27 cellular contexts compared by ENCODE assay signal in the genomic region with DNA sequence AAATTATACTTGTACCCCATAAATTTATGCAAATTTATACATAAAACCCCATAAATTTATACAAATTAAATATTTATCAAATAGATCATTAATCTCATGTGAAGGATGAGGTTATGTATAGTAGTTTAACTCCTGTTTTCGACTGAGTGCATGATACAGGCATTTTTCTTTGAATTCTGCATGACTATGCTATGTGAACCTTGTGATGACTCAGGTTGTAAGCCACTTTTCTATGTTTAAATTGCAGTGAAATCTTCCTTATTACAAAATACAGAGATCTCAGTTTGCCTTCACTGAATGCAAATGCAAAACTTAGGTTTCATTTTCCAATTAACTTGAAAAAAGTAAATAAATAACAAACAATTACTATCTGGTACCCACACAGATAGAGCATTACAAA.
DNase-seq lines count a peak whose midpoint lies in the region; ATAC-seq, FAIRE-seq and TF ChIP-seq lines count a peak whose summit lies in the region.
"Had no signal": no experiment of that assay in that cellular context is flagged by ENCODE, and none has a peak within 500 bp of the region (broad histone marks: within the 10 kb centered on the region; RNA-seq: fewer than 3 reads in every experiment).

No MANE protein-coding gene starts in this region.

- no peaks in the 10 kb centered on the region for H3K79me2 ChIP-seq in SK-N-SH (ENCODE audit: insufficient read depth)

- H3K4me3 ChIP-seq in SK-N-SH (ENCODE audit: low read depth in 2 of 2, low read length in 1 of 2), result no peak overlapping the region
- no peak overlapping the region for H3K4me3 ChIP-seq in fibroblast of the aortic adventitia (ENCODE audit: low read depth, low read length)
- H3K4me3 ChIP-seq in ovary, result no peak overlapping the region
- H3K4me3 ChIP-seq: lower lobe of right lung, sigmoid colon, stomach, tibial nerve had no signal

- POLR2A ChIA-PET in SK-N-SH (lab: Yijun Ruan, JAX), result no interaction called here

- TF ChIP-seq EP300 in SK-N-SH (IDR thresholded peaks at IDR 0.05; ENCODE audit: borderline replicate concordance in 1 of 2, low read depth in 1 of 2, low read length in 1 of 2) (no peak), ovary (IDR thresholded peaks at IDR 0.05) (no peak)

- DNase-seq in SK-N-SH (no peak), amniotic stem cell (lab: John Stamatoyannopoulos, UW) (peak; percentile 36), fibroblast of the aortic adventitia (ENCODE audit: low read depth) (peak; percentile 18), H54 (ENCODE audit: insufficient read length, low spot score) (no peak), ovary (no peak)
- no peak for DNase-seq in stimulated activated CD4-positive, alpha-beta T cell treated with anti-CD3 and anti-CD28 coated beads, Interleukin-2, amount 100 ng/mL, for 48 hours
- DNase-seq: activated CD4-positive, alpha-beta T cell treated with anti-CD3 and anti-CD28 coated beads, Interleukin-2, amount 50 U/mL, for 4 hours; activated CD8-positive, alpha-beta memory T cell treated with anti-CD3 and anti-CD28 coated beads, Interleukin-2, amount 50 U/mL, for 4 hours; CD8-positive, alpha-beta memory T cell; cerebellar nuclear complex; DMS153; erythroblast; GDM1; GOT3; lower lobe of right lung; NCI-H1048; NCI-H1930; NCI-H748 treated with DMSO at 0.1 percent for 48 hours; sigmoid colon; stomach; T-helper 9 cell had no signal

- H3K9me3 ChIP-seq in SK-N-SH, result no peaks in the 10 kb centered on the region; the same call in 1 of the 2 replicates
- no peaks in the 10 kb centered on the region for H3K9me3 ChIP-seq in ovary
- H3K9me3 ChIP-seq: lower lobe of right lung, sigmoid colon, stomach, tibial nerve had no signal

- no peak overlapping the region for H3K4me2 ChIP-seq in SK-N-SH

- no peak overlapping the region for H3K9ac ChIP-seq in SK-N-SH

- no peak overlapping the region for H2AFZ ChIP-seq in SK-N-SH (ENCODE audit: low read depth)

- no peak for TF ChIP-seq POLR2A in H54 (IDR thresholded peaks at IDR 0.05; ENCODE audit: low read depth, low read length)
- TF ChIP-seq POLR2A in ovary (IDR thresholded peaks at IDR 0.05), result no peak

- intact Hi-C loops in ovary (cut with DNase I), result no loop called here

- no peaks in the 10 kb centered on the region for H3K36me3 ChIP-seq in SK-N-SH (replicated peaks in 1 of 2; ENCODE audit: control insufficient read depth in 1 of 2, insufficient read depth in 2 of 2, low read length in 1 of 2)
- H3K36me3 ChIP-seq in ovary, result no peaks in the 10 kb centered on the region
- H3K36me3 ChIP-seq: lower lobe of right lung, sigmoid colon, stomach, tibial nerve had no signal

- no peak for TF ChIP-seq RAD21 in SK-N-SH (IDR thresholded peaks at IDR 0.05; ENCODE audit: low read length)

- TF ChIP-seq CTCF in SK-N-SH (IDR thresholded peaks at IDR 0.05) (no peak), fibroblast of the aortic adventitia (IDR thresholded peaks at IDR 0.05; ENCODE audit: insufficient read depth, low read length) (no peak), ovary (IDR thresholded peaks at IDR 0.05) (no peak)

- ATAC-seq in SK-N-SH treated with all-trans-retinoic acid at 6 μM for 48 hours (peak; percentile 40; the same call in 2 of the 3 replicates), GM19395 (IDR thresholded peaks at IDR 0.05; ENCODE audit: unreplicated experiment) (no peak)
- ATAC-seq: lower lobe of right lung, WTC11 had no signal

- H3K27ac ChIP-seq in SK-N-SH (ENCODE audit: low read depth in 2 of 2, low read length in 1 of 2) (no peak overlapping the region), ovary (no peak overlapping the region)
- H3K27ac ChIP-seq: 22Rv1, lower lobe of right lung, sigmoid colon, stomach, tibial nerve had no signal

- WGBS in SK-N-SH (ENCODE audit: low lambda C conversion rate), result 41% methylated on average over 1 of the region's 1 CpG
- WGBS in ovary, 3 donors, result 78 to 83% (median 82%) methylated on average over 1 of the region's 1 CpG

- CTCF ChIA-PET in SK-N-SH (lab: Yijun Ruan, JAX), result no interaction called here

- H3K27me3 ChIP-seq in SK-N-SH (ENCODE audit: insufficient read depth) (no peaks in the 10 kb centered on the region), ovary (no peaks in the 10 kb centered on the region)
- H3K27me3 ChIP-seq: sigmoid colon, stomach, tibial nerve had no signal

- no peaks in the 10 kb centered on the region for H4K20me1 ChIP-seq in SK-N-SH (ENCODE audit: insufficient read depth)

- no peaks in the 10 kb centered on the region for H3F3A ChIP-seq in SK-N-SH (replicated peaks; ENCODE audit: insufficient read depth)

- H3K9me2 ChIP-seq in SK-N-SH, result no peaks in the 10 kb centered on the region

- H3K4me1 ChIP-seq in SK-N-SH (ENCODE audit: control insufficient read depth in 1 of 2, insufficient read depth in 2 of 2, low read depth in 1 of 2, low read length in 1 of 2), result no peaks in the 10 kb centered on the region
- no peaks in the 10 kb centered on the region for H3K4me1 ChIP-seq in ovary (ENCODE audit: insufficient read depth)
- H3K4me1 ChIP-seq: lower lobe of right lung, sigmoid colon, stomach, tibial nerve had no signal

- no peak for FAIRE-seq in H54 (lab: Jason Lieb, UNC)
- FAIRE-seq: GM18507 had no signal

TF ChIP-seq in SK-N-SH treated with all-trans-retinoic acid at 6 μM for 48 hours, 23 proteins besides CTCF, POLR2A, EP300 and RAD21:
- TF ChIP-seq BACH2 (CRISPR knock-in tag; IDR thresholded peaks at IDR 0.05; ENCODE audit: borderline replicate concordance) (no peak), ZFP3 (CRISPR knock-in tag; IDR thresholded peaks at IDR 0.05) (no peak), ARNTL (CRISPR knock-in tag; IDR thresholded peaks at IDR 0.05; ENCODE audit: borderline replicate concordance, low read depth) (no peak), ZC3H10 (CRISPR knock-in tag; IDR thresholded peaks at IDR 0.05) (no peak), SNAI2 (CRISPR knock-in tag; IDR thresholded peaks at IDR 0.05) (no peak), ISL1 (CRISPR knock-in tag; IDR thresholded peaks at IDR 0.05) (no peak), PATZ1 (CRISPR knock-in tag; IDR thresholded peaks at IDR 0.05; ENCODE audit: borderline replicate concordance) (no peak), ZFP30 (CRISPR knock-in tag; IDR thresholded peaks at IDR 0.05) (no peak)

TF ChIP-seq in SK-N-SH, 30 proteins besides CTCF, POLR2A, EP300 and RAD21:
- TF ChIP-seq RXRA (IDR thresholded peaks at IDR 0.05; ENCODE audit: borderline replicate concordance, low read depth), result no peak
- no peak for TF ChIP-seq NRF1 (IDR thresholded peaks at IDR 0.05; ENCODE audit: low read depth, low read length)
- TF ChIP-seq ZBTB33 (IDR thresholded peaks at IDR 0.05; ENCODE audit: borderline replicate concordance, low read depth), result no peak
- TF ChIP-seq RFX5 (IDR thresholded peaks at IDR 0.05; ENCODE audit: low read length), result no peak

Comparison
In these comparisons a context has a peak if more than half of its experiments do, and no peak if none do; other contexts are left out.
1. DNase-seq: peak in amniotic stem cell (single experiment) and fibroblast of the aortic adventitia (single experiment); none in SK-N-SH (single experiment), H54 (single experiment), ovary (0 of 5) and stimulated activated CD4-positive, alpha-beta T cell treated with anti-CD3 and anti-CD28 coated beads, Interleukin-2, amount 100 ng/mL, for 48 hours (0 of 2).